In genomic region chr2:101415220-101415619, GRCh38 we compare ENCODE assay signal across 28 cellular contexts. TPM values are rescaled to one million over a fixed set of nuclear protein-coding genes. Genes with fewer than 3 reads are reported as not detected.
"Had no signal": no experiment of that assay in that cellular context is flagged by ENCODE, and none has a peak within 500 bp of the region (broad histone marks: within the 10 kb centered on the region; RNA-seq: fewer than 3 reads in every experiment).

No MANE protein-coding gene starts in this region.

- H3K4me2 ChIP-seq: neural progenitor cell had no signal

- H3K9ac ChIP-seq: neural progenitor cell had no signal

- H3K36me3 Mint-ChIP-seq: activated naive CD4-positive, alpha-beta T cell treated with anti-CD3 and anti-CD28 coated beads, Interleukin-2, amount 50 U/mL, for 72 hours; brain; mesothelial cell of epicardium; naive thymus-derived CD8-positive, alpha-beta T cell; neural progenitor cell; type B pancreatic cell had no signal

- H3K27ac ChIP-seq: neural progenitor cell, thoracic aorta, vagina had no signal

- DNase-seq: activated B cell treated with CpG ODN at 0.5 μM for 24 hours; activated CD4-positive, alpha-beta T cell treated with anti-CD3 and anti-CD28 coated beads for 36 hours; activated CD4-positive, alpha-beta T cell treated with anti-CD3 and anti-CD28 coated beads, Interleukin-2, amount 50 U/mL, for 4 hours; activated CD8-positive, alpha-beta memory T cell treated with anti-CD3 and anti-CD28 coated beads for 24 hours; activated CD8-positive, alpha-beta memory T cell treated with anti-CD3 and anti-CD28 coated beads, Interleukin-2, amount 50 U/mL, for 4 hours; activated T-cell treated with anti-CD3 and anti-CD28 coated beads, Interleukin-2, amount 50 U/mL, for 24 hours; aorta; dermis blood vessel endothelial cell; effector memory CD8-positive, alpha-beta T cell; hippocampal formation; left ventricle myocardium superior; mammary epithelial cell; naive thymus-derived CD8-positive, alpha-beta T cell; posterior cingulate gyrus; stimulated activated CD4-positive, alpha-beta T cell treated with anti-CD3 and anti-CD28 coated beads, Interleukin-4, amount 100 ng/mL, for 24 hours; stimulated activated naive CD4-positive, alpha-beta T cell treated with Interleukin-2 at 50 U/mL for 16 hours had no signal

- ATAC-seq: activated CD4-positive, alpha-beta T cell treated with anti-CD3 and anti-CD28 coated beads for 36 hours; activated naive CD4-positive, alpha-beta T cell treated with anti-CD3 and anti-CD28 coated beads, Interleukin-2, amount 50 U/mL, for 72 hours; activated T-helper 17 cell treated with anti-CD3 and anti-CD28 coated beads, Interleukin-2, amount 50 U/mL, for 72 hours; effector memory CD8-positive, alpha-beta T cell; esophagus mucosa; left ventricle myocardium superior; naive thymus-derived CD8-positive, alpha-beta T cell had no signal

- H3K9me3 ChIP-seq: thoracic aorta, vagina had no signal

- H3K4me3 Mint-ChIP-seq: activated B cell treated with CpG ODN at 0.5 μM for 24 hours; activated CD4-positive, alpha-beta T cell treated with anti-CD3 and anti-CD28 coated beads for 36 hours; activated T-cell treated with anti-CD3 and anti-CD28 coated beads, Interleukin-2, amount 50 U/mL, for 24 hours; activated T-helper 17 cell treated with anti-CD3 and anti-CD28 coated beads, Interleukin-2, amount 50 U/mL, for 72 hours; brain; effector memory CD8-positive, alpha-beta T cell; mesothelial cell of epicardium; neural progenitor cell; type B pancreatic cell had no signal

- H3K36me3 ChIP-seq: neural progenitor cell, thoracic aorta, vagina had no signal

- H3K9me3 Mint-ChIP-seq: activated naive CD4-positive, alpha-beta T cell treated with anti-CD3 and anti-CD28 coated beads, Interleukin-2, amount 50 U/mL, for 72 hours; activated T-cell treated with anti-CD3 and anti-CD28 coated beads, Interleukin-2, amount 50 U/mL, for 24 hours; activated T-helper 17 cell treated with anti-CD3 and anti-CD28 coated beads, Interleukin-2, amount 50 U/mL, for 72 hours; effector memory CD8-positive, alpha-beta T cell; mesothelial cell of epicardium had no signal

- H3K27me3 Mint-ChIP-seq: activated B cell treated with CpG ODN at 0.5 μM for 24 hours; activated CD4-positive, alpha-beta T cell treated with anti-CD3 and anti-CD28 coated beads for 36 hours; activated T-cell treated with anti-CD3 and anti-CD28 coated beads, Interleukin-2, amount 50 U/mL, for 24 hours had no signal

- H2AFZ ChIP-seq: neural progenitor cell had no signal

- H3K4me1 Mint-ChIP-seq: activated CD4-positive, alpha-beta T cell treated with anti-CD3 and anti-CD28 coated beads for 36 hours; activated T-helper 17 cell treated with anti-CD3 and anti-CD28 coated beads, Interleukin-2, amount 50 U/mL, for 72 hours had no signal

- H3K27me3 ChIP-seq: neural progenitor cell, vagina had no signal

- H3K27ac Mint-ChIP-seq: activated B cell treated with CpG ODN at 0.5 μM for 24 hours; activated CD4-positive, alpha-beta T cell treated with anti-CD3 and anti-CD28 coated beads for 36 hours; activated naive CD4-positive, alpha-beta T cell treated with anti-CD3 and anti-CD28 coated beads, Interleukin-2, amount 50 U/mL, for 72 hours; activated T-cell treated with anti-CD3 and anti-CD28 coated beads, Interleukin-2, amount 50 U/mL, for 24 hours; activated T-helper 17 cell treated with anti-CD3 and anti-CD28 coated beads, Interleukin-2, amount 50 U/mL, for 72 hours; brain; effector memory CD8-positive, alpha-beta T cell; mesothelial cell of epicardium; neural progenitor cell; type B pancreatic cell had no signal

- H3K4me3 ChIP-seq: neural progenitor cell, thoracic aorta, vagina had no signal

- H3K4me1 ChIP-seq: neural progenitor cell, vagina had no signal

RNA-seq across cellular contexts. Expression of gene CREG2, which starts 27.9 kb away (rescaled TPM):
- total RNA-seq: activated B cell treated with CpG ODN at 0.5 μM for 24 hours; activated CD4-positive, alpha-beta T cell treated with anti-CD3 and anti-CD28 coated beads for 36 hours; activated naive CD4-positive, alpha-beta T cell treated with anti-CD3 and anti-CD28 coated beads, Interleukin-2, amount 50 U/mL, for 72 hours; activated T-helper 17 cell treated with anti-CD3 and anti-CD28 coated beads, Interleukin-2, amount 50 U/mL, for 72 hours; chondrocyte; left ventricle myocardium superior; naive thymus-derived CD8-positive, alpha-beta T cell; thoracic aorta had no signal
- polyA plus RNA-seq: aorta; naive thymus-derived CD8-positive, alpha-beta T cell had no signal

RNA-seq across cellular contexts. Expression of gene RFX8, which starts 59.7 kb away (rescaled TPM):
- total RNA-seq: activated B cell treated with CpG ODN at 0.5 μM for 24 hours; cardiac septum; chondrocyte; esophagus mucosa; left ventricle myocardium superior; naive thymus-derived CD8-positive, alpha-beta T cell; renal cortical epithelial cell had no signal
- polyA plus RNA-seq: naive thymus-derived CD8-positive, alpha-beta T cell had no signal
